1 cellular context compared by ENCODE assay signal in the genomic region with DNA sequence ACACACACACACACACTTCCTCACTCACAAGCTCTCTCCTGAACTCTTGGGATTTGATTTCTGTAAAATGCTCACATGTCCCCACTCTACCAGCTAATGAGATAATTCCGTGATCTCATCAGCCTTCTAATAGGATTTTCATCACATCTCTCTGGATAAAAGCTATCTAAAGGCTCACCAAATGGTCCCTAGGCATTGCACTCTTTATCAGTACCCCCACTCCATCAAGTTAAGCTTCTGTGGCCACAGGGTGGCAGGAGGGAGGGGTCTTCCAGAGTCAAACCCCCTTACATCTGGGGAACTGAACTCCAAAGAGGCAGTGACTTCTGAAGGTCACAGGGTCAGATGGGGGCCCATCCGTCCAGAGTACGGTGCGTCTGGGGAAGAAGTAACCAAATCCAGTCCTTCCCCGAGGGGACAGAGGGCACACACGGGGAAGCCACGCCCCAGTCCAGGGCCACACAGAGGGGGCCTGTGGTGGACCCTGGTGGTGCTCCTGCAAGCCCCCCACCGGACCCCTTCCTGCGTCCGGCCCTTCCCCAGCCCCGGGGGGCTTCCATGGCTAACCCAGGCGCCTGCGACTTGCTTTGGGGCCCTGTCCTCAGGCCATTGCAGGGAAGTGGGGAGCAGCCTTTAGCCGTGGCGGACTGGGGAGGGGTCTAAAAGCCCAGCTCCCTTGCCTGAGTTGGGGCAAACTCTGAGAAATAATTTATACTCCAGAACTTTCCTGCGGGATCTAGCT.
TF ChIP-seq lines count a peak whose summit lies in the region.

No MANE protein-coding gene starts in this region.

TF ChIP-seq in GM12878, 131 proteins besides CTCF, POLR2A, EP300 and RAD21:
- peak; percentile 49 for TF ChIP-seq NR2F1 (conservative IDR thresholded peaks at IDR 0.05)
- no peak for TF ChIP-seq CBFB (IDR thresholded peaks at IDR 0.05; ENCODE audit: low read depth)
TF ChIP-seq in GM12878: peak in this region for 1.
